In the genomic region with DNA sequence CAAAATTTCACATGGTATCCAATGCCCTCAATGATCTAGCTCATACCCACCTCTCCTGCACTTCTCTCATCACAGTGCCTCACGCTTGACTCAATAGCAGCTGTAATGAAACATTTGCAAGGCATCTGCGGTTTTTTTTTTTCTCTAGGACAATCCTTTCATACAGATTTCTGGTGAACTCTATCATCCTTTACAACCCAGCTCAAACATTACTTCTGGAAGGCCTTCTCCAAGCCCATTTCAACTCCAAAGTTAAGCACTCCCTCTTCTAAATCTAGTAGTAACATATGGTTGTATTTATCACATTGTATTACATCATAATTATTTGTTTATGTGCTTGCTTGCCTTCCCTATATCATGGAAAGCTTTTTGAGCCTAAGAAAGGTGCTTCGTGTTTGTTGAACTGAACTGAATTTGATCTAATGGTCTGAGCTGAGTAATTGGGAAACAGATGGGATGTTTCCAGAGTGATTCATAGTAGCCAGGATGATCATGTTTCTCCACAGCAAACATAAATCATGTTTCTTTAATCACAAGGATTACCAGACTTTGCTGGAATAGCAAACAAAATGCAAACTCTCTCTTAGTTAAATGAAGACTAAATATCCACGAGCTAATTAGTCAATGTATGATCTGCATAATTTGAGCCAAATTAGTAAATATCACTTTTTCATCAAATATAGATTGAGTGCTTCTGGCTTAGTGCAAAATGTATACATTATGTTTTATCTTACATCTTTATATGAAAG, we compare ENCODE assay signal across 10 cellular contexts. TPM values are rescaled to one million over a fixed set of nuclear protein-coding genes. Genes with fewer than 3 reads are reported as not detected.
DNase-seq lines count a peak whose midpoint lies in the region; ATAC-seq and TF ChIP-seq lines count a peak whose summit lies in the region.
"Had no signal": no experiment of that assay in that cellular context is flagged by ENCODE, and none has a peak within 500 bp of the region (broad histone marks: within the 10 kb centered on the region; RNA-seq: fewer than 3 reads in every experiment).

No MANE protein-coding gene starts in this region.

- POLR2A ChIA-PET in HCT116 (lab: Charles Lee) (interaction anchor here (0.7 to 2.9 kb wide), 4 partner anchors 9 to 282 kb away, joined by 3 to 14 read pairs (median 3); partner anchors contain the start of genes CFL2 and SRP54), T-cell (lab: Charles Lee) (interaction anchor here (0.6 to 0.7 kb wide), 2 partner anchors 147 to 671 kb away, joined by 3 read pairs; no protein-coding TSS in a partner anchor)

- peak overlapping the region; percentile 49 for H3K9ac ChIP-seq in HCT116 (ENCODE audit: low read length)

- H3K36me3 ChIP-seq in HCT116 (ENCODE audit: control insufficient read depth in 1 of 2, insufficient read depth in 2 of 2, low read length in 2 of 2) (no peaks in the 10 kb centered on the region), gastrocnemius medialis (no peaks in the 10 kb centered on the region)

- CTCF ChIA-PET in HCT116 (lab: Charles Lee), result interaction anchor here (1.4 kb wide), 1 partner anchor 23 kb away, joined by 9 read pairs; no protein-coding TSS in a partner anchor
- CTCF ChIA-PET in T-cell (lab: Charles Lee), result interaction anchor here in 1 of 2 donors (0.6 kb wide), 2 partner anchors 21 to 26 kb away, joined by 3 to 4 read pairs; no protein-coding TSS in a partner anchor

- H3K9me2 ChIP-seq in HCT116 (ENCODE audit: insufficient read depth), result no peaks in the 10 kb centered on the region

- TF ChIP-seq POLR2A in HCT116 (IDR thresholded peaks at IDR 0.05; ENCODE audit: borderline replicate concordance, extremely low read depth, insufficient read depth, insufficient read length), result no peak
- TF ChIP-seq POLR2A in gastrocnemius medialis (IDR thresholded peaks at IDR 0.05), result no peak

- H3K27ac Mint-ChIP-seq in T-cell, result no peak overlapping the region
- H3K27ac Mint-ChIP-seq: T-helper 1 cell treated with Interleukin-12 subunit alpha and Interleukin-12 subunit beta and Interleukin-4 antibody, amounts not matched to agents 30 μg/mL and 1 μg/mL, for 36 hours had no signal

- no peaks in the 10 kb centered on the region for H3K4me1 Mint-ChIP-seq in T-cell

- peak; percentile 72 for DNase-seq in HCT116 (ENCODE audit: low read depth, low spot score)
- DNase-seq in NCI-H526 treated with DMSO at 0.1 percent for 48 hours (lab: John Stamatoyannopoulos, UW), result peak; percentile 40
- DNase-seq in dorsolateral prefrontal cortex, result no peak
- no peak for DNase-seq in gastrocnemius medialis
- no peak for DNase-seq in coronary artery (ENCODE audit: low spot score)
- no peak for DNase-seq in T-cell
- no peak for DNase-seq in ureter (ENCODE audit: low spot score)
- DNase-seq: erythroblast had no signal

- RAD21 ChIA-PET in HCT116 (lab: Charles Lee; ENCODE audit: low non-redundant PET in 1 of 2, low total read pairs in 2 of 2, uncharacterized antibody in 2 of 2, unreplicated experiment in 2 of 2), result interaction anchor here in 1 of 2 experiments (0.7 kb wide), 1 partner anchor 504 kb away, joined by 3 read pairs; no protein-coding TSS in a partner anchor

- H3K27me3 Mint-ChIP-seq in T-cell, result no peaks in the 10 kb centered on the region

- H3K4me1 ChIP-seq in HCT116 (ENCODE audit: control insufficient read depth in 1 of 2, insufficient read depth in 2 of 2, low read length in 2 of 2) (peaks cover 24 to 34% of the 10 kb centered on the region in 2 experiments), gastrocnemius medialis (peaks cover 22 to 30% of the 10 kb centered on the region in 2 donors)

- no peaks in the 10 kb centered on the region for H3K9me3 ChIP-seq in HCT116 (ENCODE audit: control insufficient read depth in 1 of 2, insufficient read depth in 1 of 2, low read depth in 1 of 2, low read length in 2 of 2)
- no peaks in the 10 kb centered on the region for H3K9me3 ChIP-seq in gastrocnemius medialis

- H3K36me3 Mint-ChIP-seq in T-cell, result no peaks in the 10 kb centered on the region

- peak overlapping the region; percentile 84 for H2AFZ ChIP-seq in HCT116 (ENCODE audit: low read depth, low read length, poor library complexity, severe bottlenecking)

- no peak overlapping the region for H3K4me3 Mint-ChIP-seq in T-cell
- H3K4me3 Mint-ChIP-seq: T-helper 1 cell treated with Interleukin-12 subunit alpha and Interleukin-12 subunit beta and Interleukin-4 antibody, amounts not matched to agents 30 μg/mL and 1 μg/mL, for 36 hours had no signal

- H3K27me3 ChIP-seq in HCT116 (ENCODE audit: insufficient read depth, low read length) (no peaks in the 10 kb centered on the region), dorsolateral prefrontal cortex (no peaks in the 10 kb centered on the region), gastrocnemius medialis (no peaks in the 10 kb centered on the region)

- H3K27ac ChIP-seq in HCT116 (ENCODE audit: low read depth, low read length), result peak overlapping the region; percentile 68
- peak overlapping the region in 55 of 59 donors; percentile 1 to 84 (median 57) for H3K27ac ChIP-seq in dorsolateral prefrontal cortex
- H3K27ac ChIP-seq in gastrocnemius medialis, result peak overlapping the region; percentile 77 to 83 (median 80)
- no peak overlapping the region for H3K27ac ChIP-seq in coronary artery

- peak overlapping the region; percentile 69 for H3K4me2 ChIP-seq in HCT116 (ENCODE audit: low read length)

- ATAC-seq in HCT116 (peak; percentile 84), gastrocnemius medialis (peak; percentile 97 to 99), HG03432 (IDR thresholded peaks at IDR 0.05; ENCODE audit: unreplicated experiment) (no peak), T-cell (replicated peaks in 1 of 4) (no peak)

- in situ Hi-C loops in gastrocnemius medialis (cut with MboI; ENCODE audit: low sequenced_read_pairs in 4 of 4), result loop anchor here in 1 of 4 donors (25.0 kb wide), 1 partner anchor 712 kb away; the partner anchor contains the start of gene NFKBIA

- TF ChIP-seq RAD21 in HCT116 (IDR thresholded peaks at IDR 0.05; ENCODE audit: low read depth), result peak; percentile 14; the same call in 1 of the 2 replicates

- TF ChIP-seq CTCF in HCT116 (IDR thresholded peaks at IDR 0.05 in 2 of 3, conservative IDR thresholded peaks at IDR 0.05 in 1 of 3; ENCODE audit: borderline replicate concordance in 1 of 3, insufficient read depth in 1 of 3, low read depth in 2 of 3, low read length in 2 of 3) (no peak), dorsolateral prefrontal cortex (IDR thresholded peaks at IDR 0.05 in 54 of 56, conservative IDR thresholded peaks at IDR 0.05 in 2 of 56; ENCODE audit: low read depth in 1 of 56, partially characterized antibody in 56 of 56) (no peak), gastrocnemius medialis (IDR thresholded peaks at IDR 0.05 in 4 of 5, conservative IDR thresholded peaks at IDR 0.05 in 1 of 5) (no peak), coronary artery (IDR thresholded peaks at IDR 0.05) (no peak)

- intact Hi-C loops in HCT116 (cut with micrococcal nuclease), result no loop called here
- intact Hi-C loops in dorsolateral prefrontal cortex (cut with DNase I), result no loop called here
- intact Hi-C loops in gastrocnemius medialis (cut with DNase I; ENCODE audit: low total_unique reads), result no loop called here

- no peaks in the 10 kb centered on the region for H3K79me2 ChIP-seq in HCT116 (ENCODE audit: insufficient read depth, low read length)

- no peaks in the 10 kb centered on the region for H3K9me3 Mint-ChIP-seq in T-cell
- H3K9me3 Mint-ChIP-seq: T-helper 1 cell treated with Interleukin-12 subunit alpha and Interleukin-12 subunit beta and Interleukin-4 antibody, amounts not matched to agents 30 μg/mL and 1 μg/mL, for 36 hours had no signal

- H3K4me3 ChIP-seq in HCT116 (replicated peaks in 1 of 2; ENCODE audit: low read depth in 1 of 2, low read length in 2 of 2) (peak overlapping the region in 1 of 2 experiments; percentile 35; a peak in 2 of 4 replicates), dorsolateral prefrontal cortex (no peak overlapping the region), gastrocnemius medialis (no peak overlapping the region), coronary artery (no peak overlapping the region)

- H4K20me1 ChIP-seq in HCT116 (ENCODE audit: insufficient read depth), result no peaks in the 10 kb centered on the region

- BruUV-seq in HCT116 (replicated peaks; lab: Mats Ljungman, UMichigan), result no TSS peak

TF ChIP-seq in HCT116, 20 proteins besides CTCF, POLR2A, EP300 and RAD21 (continues in another document):
- peak; percentile 24; the same call in 1 of the 2 replicates for TF ChIP-seq POLR2AphosphoS5 (IDR thresholded peaks at IDR 0.05; ENCODE audit: low read depth, low read length)
- TF ChIP-seq CBX3 (IDR thresholded peaks at IDR 0.05; ENCODE audit: low read depth), result peak; percentile 59
- peak; percentile 43; the same call in 1 of the 2 replicates for TF ChIP-seq SIN3A (IDR thresholded peaks at IDR 0.05; ENCODE audit: low read depth)
- TF ChIP-seq EZH2phosphoT487 (IDR thresholded peaks at IDR 0.05; ENCODE audit: borderline replicate concordance), result no peak
- peak; percentile 93 for TF ChIP-seq CEBPB (IDR thresholded peaks at IDR 0.05; ENCODE audit: low read depth)
- peak; percentile 52; the same call in 1 of the 2 replicates for TF ChIP-seq EGR1 (IDR thresholded peaks at IDR 0.05; ENCODE audit: low read depth)

RNA-seq across cellular contexts. Expression of gene CFL2, which starts 14.3 kb away (rescaled TPM):
- 55.2 TPM for total RNA-seq in HCT116 (2021; ENCODE audit: unreplicated experiment)
- 12.8 and 20.3 TPM in 2 replicates for polyA plus RNA-seq in HCT116 (2012)
- total RNA-seq in dorsolateral prefrontal cortex, result 100 to 1,000 TPM in 73 of 120 experiments, 10 to 100 TPM in 47; 50.4 to 286 (median 109) TPM
- 100 to 1,000 TPM; 331 to 434 (median 371) TPM for total RNA-seq in gastrocnemius medialis
- 10 to 100 TPM; 10.7 to 27.3 (median 13.9) TPM for total RNA-seq in T-cell
- 56.7 TPM for total RNA-seq in ureter

Comparison
In these comparisons a context has a peak if more than half of its experiments do, and no peak if none do; other contexts are left out.
1. ATAC-seq: peak in HCT116 (single experiment) and gastrocnemius medialis (2 of 2); none in HG03432 (single experiment) and T-cell (0 of 4).
2. DNase-seq: peak in HCT116 (single experiment) and NCI-H526 treated with DMSO at 0.1 percent for 48 hours (single experiment); none in dorsolateral prefrontal cortex (0 of 10), gastrocnemius medialis (0 of 2), coronary artery (single experiment), T-cell (0 of 34) and ureter (single experiment).
3. H3K27ac ChIP-seq: peak in HCT116 (single experiment), dorsolateral prefrontal cortex (55 of 59) and gastrocnemius medialis (4 of 4); none in coronary artery (0 of 2).